ENCODE assay signal across 1 cellular context in genomic region chr1:232551281-232551835, GRCh38.
TF ChIP-seq lines count a peak whose summit lies in the region.

No MANE protein-coding gene starts in this region.

TF ChIP-seq in SK-N-SH, 30 proteins besides CTCF, POLR2A, EP300 and RAD21 (continued from another document):
- no peak for TF ChIP-seq REST (IDR thresholded peaks at IDR 0.05; ENCODE audit: low read depth, low read length)
- TF ChIP-seq YY1 (IDR thresholded peaks at IDR 0.05; ENCODE audit: low read depth): no peak
- no peak for TF ChIP-seq SMC3 (IDR thresholded peaks at IDR 0.05; ENCODE audit: low read depth, low read length)
- no peak for TF ChIP-seq MAX (IDR thresholded peaks at IDR 0.05; ENCODE audit: low read depth)
- TF ChIP-seq ZBTB33 (IDR thresholded peaks at IDR 0.05; ENCODE audit: borderline replicate concordance, low read depth): no peak
